Comparison of ENCODE assay signal across 8 cellular contexts in the genomic region with DNA sequence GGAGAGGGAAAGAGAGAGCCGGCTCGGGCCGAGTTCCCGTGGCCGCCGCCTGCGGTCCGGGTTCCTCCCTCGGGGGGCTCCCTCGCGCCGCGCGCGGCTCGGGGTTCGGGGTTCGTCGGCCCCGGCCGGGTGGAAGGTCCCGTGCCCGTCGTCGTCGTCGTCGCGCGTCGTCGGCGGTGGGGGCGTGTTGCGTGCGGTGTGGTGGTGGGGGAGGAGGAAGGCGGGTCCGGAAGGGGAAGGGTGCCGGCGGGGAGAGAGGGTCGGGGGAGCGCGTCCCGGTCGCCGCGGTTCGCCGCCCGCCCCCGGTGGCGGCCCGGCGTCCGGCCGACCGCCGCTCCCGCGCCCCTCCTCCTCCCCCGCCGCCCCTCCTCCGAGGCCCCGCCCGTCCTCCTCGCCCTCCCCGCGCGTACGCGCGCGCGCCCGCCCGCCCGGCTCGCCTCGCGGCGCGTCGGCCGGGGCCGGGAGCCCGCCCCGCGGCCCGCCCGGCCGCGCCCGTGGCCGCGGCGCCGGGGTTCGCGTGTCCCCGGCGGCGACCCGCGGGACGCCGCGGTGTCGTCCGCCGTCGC.
DNase-seq lines count a peak whose midpoint lies in the region; ATAC-seq, FAIRE-seq and TF ChIP-seq lines count a peak whose summit lies in the region.
"Not testable (repeated sequence)": the region's sequence is repeated elsewhere in the genome, so short reads cannot be mapped to it uniquely, and the experiment has no call there.

No MANE protein-coding gene starts in this region.

- not testable (repeated sequence) for H3K4me1 Mint-ChIP-seq in CD4-positive, alpha-beta T cell (ENCODE audit: low read depth)

- H3K4me2 ChIP-seq in GM12878 (ENCODE audit: control insufficient read depth, insufficient read depth) = not testable (repeated sequence)

- not testable (repeated sequence) for H3K9me3 Mint-ChIP-seq in CD4-positive, alpha-beta T cell

- H3K4me3 ChIP-seq in GM12878 = not testable (repeated sequence)

- H3K9me3 ChIP-seq in CD4-positive, alpha-beta T cell (ENCODE audit: control insufficient read depth, low read length); GM12878 (replicated peaks; ENCODE audit: control insufficient read depth, insufficient read depth, low read length): not testable (repeated sequence)

- RAD21 ChIA-PET in GM12878 (lab: Charles Lee; ENCODE audit: unreplicated experiment) = not testable (repeated sequence)

- TF ChIP-seq POLR2A in GM12878 (IDR thresholded peaks at IDR 0.05; ENCODE audit: low read depth, low read length) = not testable (repeated sequence)

- not testable (repeated sequence) for TF ChIP-seq CTCF in CD4-positive, alpha-beta T cell (IDR thresholded peaks at IDR 0.05); GM12878 (IDR thresholded peaks at IDR 0.05 in 2 of 3, conservative IDR thresholded peaks at IDR 0.05 in 1 of 3; ENCODE audit: control insufficient read depth in 2 of 3, extremely low read depth in 1 of 3, insufficient read depth in 1 of 3, low read depth in 3 of 3, low read length in 3 of 3)

- CTCF ChIA-PET in CD4-positive, alpha-beta T cell (lab: Charles Lee); GM12878 (lab: Yijun Ruan, JAX): not testable (repeated sequence)

- in situ Hi-C loops in GM12878 (cut with MboI) = not testable (repeated sequence)

- SMC1A ChIA-PET in GM12878 (lab: Charles Lee; ENCODE audit: uncharacterized antibody, unreplicated experiment) = not testable (repeated sequence)

- FAIRE-seq in GM12878 (lab: Jason Lieb, UNC) = not testable (repeated sequence)

- H3K79me2 ChIP-seq in GM12878 (ENCODE audit: control insufficient read depth, insufficient read depth, low read length) = not testable (repeated sequence)

- intact Hi-C loops in CD4-positive, alpha-beta T cell (cut with DNase I, micrococcal nuclease); GM12878 (cut with micrococcal nuclease; ENCODE audit: unreplicated experiment); sciatic nerve (cut with DNase I): not testable (repeated sequence)

- not testable (repeated sequence) for ATAC-seq in CD4-positive, alpha-beta T cell (ENCODE audit: poor library complexity); GM12878; sciatic nerve
- peak; percentile 74 for ATAC-seq in HG02642 (IDR thresholded peaks at IDR 0.05; ENCODE audit: poor library complexity, unreplicated experiment)
- ATAC-seq in left lobe of liver = peak; percentile 36

- not testable (repeated sequence) for H3K9ac ChIP-seq in GM12878 (ENCODE audit: control insufficient read depth, insufficient read depth, low read length)

- DNase-seq in CD4-positive, alpha-beta T cell = peak in 6 of 10 experiments; percentile 59 to 84 (median 74)
- DNase-seq in T-helper 1 cell (peak in 4 of 5 donors; percentile 46 to 75 (median 60)), left lobe of liver (ENCODE audit: low spot score) (peak; percentile 97), sciatic nerve (ENCODE audit: low spot score) (peak; percentile 72)
- peak; percentile 100 for DNase-seq in activated CD8-positive, alpha-beta memory T cell treated with anti-CD3 and anti-CD28 coated beads, Interleukin-2, amount 50 U/mL, for 48 hours
- DNase-seq in GM12878 (ENCODE audit: low read depth, low spot score) = not testable (repeated sequence)
- peak; percentile 5 to 69 for DNase-seq in stimulated activated CD8-positive, alpha-beta memory T cell treated with anti-CD3 and anti-CD28 coated beads, Interleukin-15, amount 100 ng/mL, for 4 hours (ENCODE audit: low read depth in 2 of 2)

- H2AFZ ChIP-seq in GM12878 (ENCODE audit: control insufficient read depth, low read depth, low read length) = not testable (repeated sequence)

- WGBS in GM12878 (ENCODE audit: insufficient coverage, insufficient replicate concordance, low lambda C conversion rate, missing lambda C conversion rate) = 31% methylated on average over 22 of the region's 111 CpGs

- BruUV-seq in GM12878 (replicated peaks; lab: Mats Ljungman, UMichigan) = not testable (repeated sequence)

- H3K36me3 ChIP-seq in GM12878 (ENCODE audit: control insufficient read depth in 2 of 2, insufficient read depth in 2 of 2, low read length in 1 of 2) = not testable (repeated sequence)

- H3K27ac Mint-ChIP-seq in CD4-positive, alpha-beta T cell = not testable (repeated sequence)

- not testable (repeated sequence) for TF ChIP-seq EP300 in GM12878 (IDR thresholded peaks at IDR 0.05; ENCODE audit: borderline replicate concordance in 1 of 2, control insufficient read depth in 1 of 2, low read depth in 2 of 2, low read length in 2 of 2)

- H3K4me1 ChIP-seq in GM12878 (ENCODE audit: control insufficient read depth, insufficient read depth, low read length) = not testable (repeated sequence)

- POLR2A ChIA-PET in CD4-positive, alpha-beta T cell (lab: Charles Lee); GM12878 (lab: Charles Lee): not testable (repeated sequence)

- H3K36me3 Mint-ChIP-seq in CD4-positive, alpha-beta T cell (ENCODE audit: low read depth) = not testable (repeated sequence)

- H3K4me3 Mint-ChIP-seq in CD4-positive, alpha-beta T cell = not testable (repeated sequence)

- not testable (repeated sequence) for H4K20me1 ChIP-seq in GM12878 (ENCODE audit: control insufficient read depth, insufficient read depth)

- not testable (repeated sequence) for H3K27ac ChIP-seq in CD4-positive, alpha-beta T cell (ENCODE audit: low read depth, low read length); GM12878 (ENCODE audit: control insufficient read depth, insufficient read depth)

- H3K27me3 Mint-ChIP-seq in CD4-positive, alpha-beta T cell = not testable (repeated sequence)

- not testable (repeated sequence) for H3K27me3 ChIP-seq in CD4-positive, alpha-beta T cell (ENCODE audit: control insufficient read depth, insufficient read depth, low read length); GM12878 (replicated peaks in 1 of 2; ENCODE audit: control insufficient read depth in 2 of 2, insufficient read depth in 2 of 2, low read length in 1 of 2)

- TF ChIP-seq RAD21 in GM12878 (IDR thresholded peaks at IDR 0.05; ENCODE audit: insufficient read depth, low read depth, low read length) = not testable (repeated sequence)

TF ChIP-seq in GM12878, 131 proteins besides CTCF, POLR2A, EP300 and RAD21:
- peak; percentile 44; the same call in 1 of the 2 replicates for TF ChIP-seq DPF2 (IDR thresholded peaks at IDR 0.05)
